Comparison of ENCODE assay signal across 5 cellular contexts in genomic region chr12:101327547-101327946, GRCh38.
"Had no signal": no experiment of that assay in that cellular context is flagged by ENCODE, and none has a peak within 500 bp of the region (broad histone marks: within the 10 kb centered on the region; RNA-seq: fewer than 3 reads in every experiment).

No MANE protein-coding gene starts in this region.

- H3K27ac Mint-ChIP-seq: GM23338, H9 had no signal

- DNase-seq: H9, HCEC 1CT, IMR-90 had no signal

- H3K4me1 Mint-ChIP-seq: GM23338, H9 had no signal

- ATAC-seq: GM23338, K562 had no signal

- H3K9me3 Mint-ChIP-seq: GM23338, H9 had no signal

- H3K4me3 ChIP-seq: GM23338, K562 had no signal

- H3K4me3 Mint-ChIP-seq: GM23338, H9 had no signal
